ENCODE assay signal across 19 cellular contexts in the genomic region with DNA sequence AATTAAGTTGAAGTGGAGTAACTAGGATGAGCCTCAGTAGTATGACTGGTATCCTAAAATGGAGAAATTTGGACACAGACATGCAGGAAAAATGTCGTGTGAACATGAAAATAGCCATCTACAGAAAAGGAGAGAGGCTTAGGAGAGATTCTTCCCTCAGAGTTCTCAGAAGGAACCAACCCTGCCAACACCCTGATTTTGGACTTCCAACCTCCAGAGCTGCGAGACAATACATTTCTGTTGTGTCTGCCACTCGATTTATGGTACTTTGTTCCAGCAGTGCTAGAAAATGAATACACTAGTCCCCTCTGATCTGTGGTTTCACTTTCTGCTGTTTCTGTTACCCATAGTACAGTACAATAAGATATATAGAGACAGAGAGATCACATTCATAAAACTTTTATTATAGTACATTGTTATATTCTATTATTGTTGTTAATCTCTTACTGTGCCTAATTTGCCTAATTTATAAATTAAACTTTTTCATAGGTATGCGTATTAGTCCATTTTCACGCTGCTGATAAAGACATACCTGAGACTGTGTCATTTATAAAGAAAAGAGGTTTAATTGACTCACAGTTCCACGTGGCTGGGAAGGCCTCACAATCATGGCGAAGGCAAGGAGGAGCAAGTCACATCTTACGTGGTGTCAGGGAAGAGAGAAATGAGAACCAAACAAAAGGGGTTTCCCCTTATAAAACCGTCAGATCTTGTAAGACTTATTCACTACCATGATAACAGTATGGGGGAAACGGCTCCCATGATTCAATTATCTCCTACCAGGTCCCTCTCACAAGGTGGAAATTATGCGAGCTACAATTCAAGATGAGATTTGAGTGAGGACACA. TPM values are rescaled to one million over a fixed set of nuclear protein-coding genes. Genes with fewer than 3 reads are reported as not detected.
A peak's percentile ranks its signal among the peaks of the same experiment; 100 is the strongest.
DNase-seq lines count a peak whose midpoint lies in the region; ATAC-seq and TF ChIP-seq lines count a peak whose summit lies in the region.
"Had no signal": no experiment of that assay in that cellular context is flagged by ENCODE, and none has a peak within 500 bp of the region (broad histone marks: within the 10 kb centered on the region; RNA-seq: fewer than 3 reads in every experiment).

No MANE protein-coding gene starts in this region.

- H3K27me3 ChIP-seq in CD4-positive, alpha-beta memory T cell (ENCODE audit: insufficient read depth, low read length): no peaks in the 10 kb centered on the region
- H3K27me3 ChIP-seq: BLaER1, hepatocyte, pancreas, stomach had no signal

- peak; percentile 78 for ATAC-seq in activated CD4-positive, alpha-beta T cell treated with anti-CD3 and anti-CD28 coated beads for 36 hours
- ATAC-seq: K562 had no signal

- CTCF ChIA-PET in activated CD4-positive, alpha-beta T cell treated with anti-CD3 and anti-CD28 coated beads for 36 hours (lab: Charles Lee): interaction anchor here (0.6 to 2.0 kb wide), 5 partner anchors 9 to 115 kb away, joined by 3 to 7 read pairs (median 3); no protein-coding TSS in a partner anchor
- CTCF ChIA-PET in CD4-positive, alpha-beta memory T cell (lab: Charles Lee; ENCODE audit: partially characterized antibody): interaction anchor here (0.7 to 3.2 kb wide), 6 partner anchors 10 to 124 kb away, joined by 3 to 11 read pairs (median 5); a partner anchor contains a TSS

- peak overlapping the region; percentile 89 for H3K27ac Mint-ChIP-seq in activated CD4-positive, alpha-beta T cell treated with anti-CD3 and anti-CD28 coated beads for 36 hours
- H3K27ac Mint-ChIP-seq in CD4-positive, alpha-beta memory T cell: peak overlapping the region; percentile 23 to 93 (median 77)
- peak overlapping the region; percentile 78 for H3K27ac Mint-ChIP-seq in activated T-helper 2 cell treated with anti-CD3 and anti-CD28 coated beads, Interferon-gamma antibody, Interleukin-2, Interleukin-4, amounts not matched to agents 10 μg/mL and 5 μg/mL and 100 μg/mL, durations not matched to agents 14 hours and 24 hours and 36 hours
- no peak overlapping the region for H3K27ac Mint-ChIP-seq in nephron

- no peaks in the 10 kb centered on the region for H3K9me3 ChIP-seq in CD4-positive, alpha-beta memory T cell (ENCODE audit: control insufficient read depth in 1 of 2, low read length in 2 of 2)
- H3K9me3 ChIP-seq: BLaER1, pancreas, stomach had no signal

- no peak overlapping the region for H3K27ac ChIP-seq in CD4-positive, alpha-beta memory T cell (ENCODE audit: low read depth, low read length)
- H3K27ac ChIP-seq: BLaER1, pancreas had no signal

- no peaks in the 10 kb centered on the region for H3K36me3 ChIP-seq in CD4-positive, alpha-beta memory T cell (ENCODE audit: insufficient read depth, low read length)
- H3K36me3 ChIP-seq: pancreas had no signal

- peak overlapping the region; percentile 39 for H3K4me3 Mint-ChIP-seq in activated CD4-positive, alpha-beta T cell treated with anti-CD3 and anti-CD28 coated beads for 36 hours
- peak overlapping the region; percentile 0 to 33 (median 12) for H3K4me3 Mint-ChIP-seq in CD4-positive, alpha-beta memory T cell
- peak overlapping the region; percentile 26 for H3K4me3 Mint-ChIP-seq in activated T-helper 2 cell treated with anti-CD3 and anti-CD28 coated beads, Interferon-gamma antibody, Interleukin-2, Interleukin-4, amounts not matched to agents 10 μg/mL and 5 μg/mL and 100 μg/mL, durations not matched to agents 14 hours and 24 hours and 36 hours (ENCODE audit: low read depth)
- H3K4me3 Mint-ChIP-seq in nephron: peak overlapping the region; percentile 52 to 71 (median 69)

- H3K36me3 Mint-ChIP-seq in activated CD4-positive, alpha-beta T cell treated with anti-CD3 and anti-CD28 coated beads for 36 hours (ENCODE audit: low read depth): peaks cover 30% of the 10 kb centered on the region
- H3K36me3 Mint-ChIP-seq in CD4-positive, alpha-beta memory T cell: peaks cover 0 to 17% of the 10 kb centered on the region in 2 donors
- H3K36me3 Mint-ChIP-seq in activated T-helper 2 cell treated with anti-CD3 and anti-CD28 coated beads, Interferon-gamma antibody, Interleukin-2, Interleukin-4, amounts not matched to agents 10 μg/mL and 5 μg/mL and 100 μg/mL, durations not matched to agents 14 hours and 24 hours and 36 hours (ENCODE audit: low read depth): peaks cover 61% of the 10 kb centered on the region
- H3K36me3 Mint-ChIP-seq in nephron (ENCODE audit: low read depth): peaks cover 13% of the 10 kb centered on the region

- POLR2A ChIA-PET in activated CD4-positive, alpha-beta T cell treated with anti-CD3 and anti-CD28 coated beads for 36 hours (lab: Charles Lee): no interaction called here
- POLR2A ChIA-PET in CD4-positive, alpha-beta memory T cell (lab: Charles Lee; ENCODE audit: partially characterized antibody): interaction anchor here (1.6 to 2.1 kb wide), 2 partner anchors 70 to 107 kb away, joined by 4 to 6 read pairs; a partner anchor contains a TSS

- H3K9me3 Mint-ChIP-seq in activated CD4-positive, alpha-beta T cell treated with anti-CD3 and anti-CD28 coated beads for 36 hours (ENCODE audit: low read depth): peaks cover 8% of the 10 kb centered on the region
- H3K9me3 Mint-ChIP-seq in CD4-positive, alpha-beta memory T cell: peaks cover 0 to 2% (median 0%) of the 10 kb centered on the region in 8 donors
- peaks cover 3% of the 10 kb centered on the region for H3K9me3 Mint-ChIP-seq in activated T-helper 2 cell treated with anti-CD3 and anti-CD28 coated beads, Interferon-gamma antibody, Interleukin-2, Interleukin-4, amounts not matched to agents 10 μg/mL and 5 μg/mL and 100 μg/mL, durations not matched to agents 14 hours and 24 hours and 36 hours
- H3K9me3 Mint-ChIP-seq in nephron: no peaks in the 10 kb centered on the region

- H3K4me1 Mint-ChIP-seq in activated CD4-positive, alpha-beta T cell treated with anti-CD3 and anti-CD28 coated beads for 36 hours: peaks cover 43% of the 10 kb centered on the region
- peaks cover 23 to 45% (median 33%) of the 10 kb centered on the region in 4 donors for H3K4me1 Mint-ChIP-seq in CD4-positive, alpha-beta memory T cell
- H3K4me1 Mint-ChIP-seq in activated T-helper 2 cell treated with anti-CD3 and anti-CD28 coated beads, Interferon-gamma antibody, Interleukin-2, Interleukin-4, amounts not matched to agents 10 μg/mL and 5 μg/mL and 100 μg/mL, durations not matched to agents 14 hours and 24 hours and 36 hours (ENCODE audit: low read depth): peaks cover 39% of the 10 kb centered on the region
- H3K4me1 Mint-ChIP-seq in nephron: peaks cover 3% of the 10 kb centered on the region

- intact Hi-C loops in activated CD4-positive, alpha-beta T cell treated with anti-CD3 and anti-CD28 coated beads for 36 hours (cut with DNase I, micrococcal nuclease): loop anchor here (1.0 to 10.0 kb wide), 5 partner anchors 7 to 511 kb away; a partner anchor contains a TSS
- intact Hi-C loops in CD4-positive, alpha-beta memory T cell (cut with micrococcal nuclease): loop anchor here (2.0 to 10.0 kb wide), 2 partner anchors 125 to 967 kb away; a partner anchor contains a TSS
- intact Hi-C loops in activated T-helper 2 cell treated with anti-CD3 and anti-CD28 coated beads, Interferon-gamma antibody, Interleukin-2, Interleukin-4, amounts not matched to agents 10 μg/mL and 5 μg/mL and 100 μg/mL, durations not matched to agents 14 hours and 24 hours and 36 hours (cut with micrococcal nuclease): loop anchor here (1.0 to 5.0 kb wide), 6 partner anchors 9 to 585 kb away; a partner anchor contains a TSS

- peaks cover 24% of the 10 kb centered on the region for H3K4me1 ChIP-seq in CD4-positive, alpha-beta memory T cell (ENCODE audit: insufficient read depth, low read length)
- H3K4me1 ChIP-seq: BLaER1, pancreas had no signal

- H3K4me3 ChIP-seq in CD4-positive, alpha-beta memory T cell (ENCODE audit: low read length in 2 of 2): no peak overlapping the region
- H3K4me3 ChIP-seq: BLaER1, hepatocyte, K562, pancreas, stomach had no signal

- H3K27me3 Mint-ChIP-seq in activated CD4-positive, alpha-beta T cell treated with anti-CD3 and anti-CD28 coated beads for 36 hours: no peaks in the 10 kb centered on the region
- H3K27me3 Mint-ChIP-seq in CD4-positive, alpha-beta memory T cell: no peaks in the 10 kb centered on the region
- H3K27me3 Mint-ChIP-seq in activated T-helper 2 cell treated with anti-CD3 and anti-CD28 coated beads, Interferon-gamma antibody, Interleukin-2, Interleukin-4, amounts not matched to agents 10 μg/mL and 5 μg/mL and 100 μg/mL, durations not matched to agents 14 hours and 24 hours and 36 hours (ENCODE audit: low read depth): no peaks in the 10 kb centered on the region
- no peaks in the 10 kb centered on the region for H3K27me3 Mint-ChIP-seq in nephron (ENCODE audit: low read depth)

- peak; percentile 71 for DNase-seq in activated CD4-positive, alpha-beta T cell treated with anti-CD3 and anti-CD28 coated beads for 36 hours
- no peak for DNase-seq in activated CD4-positive, alpha-beta T cell treated with anti-CD3 and anti-CD28 coated beads for 1 hour
- no peak for DNase-seq in CD4-positive, alpha-beta memory T cell
- DNase-seq in activated T-helper 2 cell treated with anti-CD3 and anti-CD28 coated beads, Interferon-gamma antibody, Interleukin-2, Interleukin-4, amounts not matched to agents 10 μg/mL and 5 μg/mL and 100 μg/mL, durations not matched to agents 14 hours and 24 hours and 36 hours (ENCODE audit: low spot score): no peak
- no peak for DNase-seq in DMS79 treated with DMSO at 0.1 percent for 48 hours (lab: John Stamatoyannopoulos, UW)
- DNase-seq in iPS-NIHi11 (ENCODE audit: low spot score): no peak
- no peak for DNase-seq in Kasumi-1 (lab: John Stamatoyannopoulos, UW)
- DNase-seq: 8988T, DMS153, kidney, midbrain, MV-4-11, NCI-H187 treated with DMSO at 0.1 percent for 48 hours, pancreas, stomach had no signal

- no peak for TF ChIP-seq CTCF in nephron (IDR thresholded peaks at IDR 0.05; ENCODE audit: unreplicated experiment in 3 of 3)

RNA-seq across cellular contexts. Expression of a gene that starts 41.3 kb away (rescaled TPM):
- total RNA-seq in activated CD4-positive, alpha-beta T cell treated with anti-CD3 and anti-CD28 coated beads for 36 hours: 10 to 100 TPM; 24.1 to 27.3 TPM
- total RNA-seq in CD4-positive, alpha-beta memory T cell: 10 to 100 TPM; 30.1 to 31.9 TPM
- 10 to 100 TPM; 28.8 to 35.8 TPM for polyA plus RNA-seq in CD4-positive, alpha-beta memory T cell
- total RNA-seq in activated T-helper 2 cell treated with anti-CD3 and anti-CD28 coated beads, Interferon-gamma antibody, Interleukin-2, Interleukin-4, amounts not matched to agents 10 μg/mL and 5 μg/mL and 100 μg/mL, durations not matched to agents 14 hours and 24 hours and 36 hours: 28.7 and 29.3 TPM in 2 replicates

RNA-seq across cellular contexts. Expression of a gene that starts 43.1 kb away (rescaled TPM):
- total RNA-seq in activated CD4-positive, alpha-beta T cell treated with anti-CD3 and anti-CD28 coated beads for 36 hours: 1 to 10 TPM; 3.4 to 4.8 TPM
- total RNA-seq in CD4-positive, alpha-beta memory T cell: under 1 TPM; 0.79 to 0.80 TPM
- polyA plus RNA-seq in CD4-positive, alpha-beta memory T cell: 1 to 10 TPM; 2.1 to 2.2 TPM
- 3.2 and 6.6 TPM in 2 replicates for total RNA-seq in activated T-helper 2 cell treated with anti-CD3 and anti-CD28 coated beads, Interferon-gamma antibody, Interleukin-2, Interleukin-4, amounts not matched to agents 10 μg/mL and 5 μg/mL and 100 μg/mL, durations not matched to agents 14 hours and 24 hours and 36 hours

Comparison
In these comparisons a context has a peak if more than half of its experiments do, and no peak if none do; other contexts are left out.
1. H3K27ac Mint-ChIP-seq: peak in activated CD4-positive, alpha-beta T cell treated with anti-CD3 and anti-CD28 coated beads for 36 hours (single experiment), CD4-positive, alpha-beta memory T cell (7 of 7) and activated T-helper 2 cell treated with anti-CD3 and anti-CD28 coated beads, Interferon-gamma antibody, Interleukin-2, Interleukin-4, amounts not matched to agents 10 μg/mL and 5 μg/mL and 100 μg/mL, durations not matched to agents 14 hours and 24 hours and 36 hours (single experiment); none in nephron (0 of 3).
2. H3K4me3 Mint-ChIP-seq: peak in every context shown above with its lines; median percentile 69 in nephron; 39 in activated CD4-positive, alpha-beta T cell treated with anti-CD3 and anti-CD28 coated beads for 36 hours; 26 in activated T-helper 2 cell treated with anti-CD3 and anti-CD28 coated beads, Interferon-gamma antibody, Interleukin-2, Interleukin-4, amounts not matched to agents 10 μg/mL and 5 μg/mL and 100 μg/mL, durations not matched to agents 14 hours and 24 hours and 36 hours; 12 in CD4-positive, alpha-beta memory T cell.